ENCODE assay signal across 1 cellular context in genomic region chr6:131754715-131755567, GRCh38.
TF ChIP-seq lines count a peak whose summit lies in the region.

No MANE protein-coding gene starts in this region.

TF ChIP-seq in HEK293, 187 proteins besides CTCF, POLR2A, EP300 and RAD21:
- TF ChIP-seq PRDM10 (tag by site-specific recombination; IDR thresholded peaks at IDR 0.05) (no peak), ZNF398 (tag by site-specific recombination; IDR thresholded peaks at IDR 0.05) (peak; percentile 27; the same call in 1 of the 2 replicates), KLF1 (tag by site-specific recombination; IDR thresholded peaks at IDR 0.05) (peak; percentile 95), TRIM28 (IDR thresholded peaks at IDR 0.05; ENCODE audit: borderline replicate concordance, low read length) (peak; percentile 18; the same call in 1 of the 2 replicates), ZNF544 (tag by site-specific recombination; IDR thresholded peaks at IDR 0.05) (no peak)
TF ChIP-seq in HEK293: peak in this region for 3.
